8 cellular contexts compared by ENCODE assay signal in genomic region chr12:66861157-66861750, GRCh38.
A peak's percentile ranks its signal among the peaks of the same experiment; 100 is the strongest.
DNase-seq lines count a peak whose midpoint lies in the region; ATAC-seq, FAIRE-seq and TF ChIP-seq lines count a peak whose summit lies in the region.

No MANE protein-coding gene starts in this region.

- H3K27ac ChIP-seq in Panc1 (ENCODE audit: low read length) (no peak overlapping the region), gastroesophageal sphincter (no peak overlapping the region), parathyroid adenoma (no peak overlapping the region), upper lobe of right lung (no peak overlapping the region)

- H3K79me2 ChIP-seq in parathyroid adenoma, result no peaks in the 10 kb centered on the region

- H3K4me1 ChIP-seq in Panc1 (ENCODE audit: control insufficient read depth, insufficient read depth, low read length) (no peaks in the 10 kb centered on the region), gastroesophageal sphincter (peaks cover 0 to 17% (median 3%) of the 10 kb centered on the region in 3 donors), parathyroid adenoma (peaks cover 19% of the 10 kb centered on the region), upper lobe of right lung (no peaks in the 10 kb centered on the region)

- H3K9me3 ChIP-seq in Panc1 (ENCODE audit: control insufficient read depth, insufficient read depth, low read depth, low read length) (no peaks in the 10 kb centered on the region), gastroesophageal sphincter (no peaks in the 10 kb centered on the region), parathyroid adenoma (ENCODE audit: control insufficient read depth, low read length) (no peaks in the 10 kb centered on the region), upper lobe of right lung (no peaks in the 10 kb centered on the region)

- 22 to 25% methylated on average over 3 of the region's 3 CpGs for WGBS in gastroesophageal sphincter (ENCODE audit: low coverage in 1 of 2), 2 donors

- H2AFZ ChIP-seq in parathyroid adenoma, result no peak overlapping the region

- no peak for FAIRE-seq in HTR-8/SVneo (lab: Jason Lieb, UNC)

- peaks cover 2% of the 10 kb centered on the region; the same call in 1 of the 2 replicates for H3K27me3 ChIP-seq in Panc1 (ENCODE audit: control insufficient read depth, insufficient read depth, low read length)
- no peaks in the 10 kb centered on the region for H3K27me3 ChIP-seq in gastroesophageal sphincter
- H3K27me3 ChIP-seq in parathyroid adenoma (ENCODE audit: control insufficient read depth, insufficient read depth, low read length), result no peaks in the 10 kb centered on the region
- H3K27me3 ChIP-seq in upper lobe of right lung, result no peaks in the 10 kb centered on the region

- H3K9ac ChIP-seq in parathyroid adenoma, result no peak overlapping the region

- CTCF ChIA-PET in Panc1 (lab: Charles Lee), result no interaction called here

- BruUV-seq in Panc1 (replicated peaks; lab: Mats Ljungman, UMichigan), result no TSS peak

- POLR2A ChIA-PET in Panc1 (lab: Charles Lee), result no interaction called here

- H3K36me3 ChIP-seq in Panc1 (ENCODE audit: control insufficient read depth, insufficient read depth, low read length), result no peaks in the 10 kb centered on the region
- H3K36me3 ChIP-seq in gastroesophageal sphincter, result no peaks in the 10 kb centered on the region
- H3K36me3 ChIP-seq in parathyroid adenoma (ENCODE audit: control insufficient read depth, insufficient read depth, low read length), result no peaks in the 10 kb centered on the region
- no peaks in the 10 kb centered on the region for H3K36me3 ChIP-seq in upper lobe of right lung

- TF ChIP-seq EP300 in gastroesophageal sphincter (IDR thresholded peaks at IDR 0.05), result no peak

- peak; percentile 83 for ATAC-seq in GM18867 (IDR thresholded peaks at IDR 0.05; ENCODE audit: unreplicated experiment)
- no peak for ATAC-seq in Panc1
- no peak for ATAC-seq in gastroesophageal sphincter
- ATAC-seq in upper lobe of right lung, result peak; percentile 79

- TF ChIP-seq CTCF in AG09319 (IDR thresholded peaks at IDR 0.05; ENCODE audit: low read depth, low read length) (no peak; the same call in none of the 2 replicates), Panc1 (IDR thresholded peaks at IDR 0.05) (peak; percentile 89), gastroesophageal sphincter (IDR thresholded peaks at IDR 0.05) (peak; percentile 59 to 85 (median 73)), parathyroid adenoma (IDR thresholded peaks at IDR 0.05) (peak; percentile 95), upper lobe of right lung (IDR thresholded peaks at IDR 0.05) (peak; percentile 92)

- intact Hi-C loops in Panc1 (cut with micrococcal nuclease; ENCODE audit: unreplicated experiment) (loop anchor here (5.0 kb wide), 1 partner anchor 169 kb away; no protein-coding TSS in a partner anchor), upper lobe of right lung (cut with DNase I) (no loop called here)

- DNase-seq in AG09319 (ENCODE audit: extremely low read depth, low read depth) (peak; percentile 20), HTR-8/SVneo (ENCODE audit: insufficient read length, low spot score) (peak; percentile 8), Panc1 (ENCODE audit: low read depth, low spot score) (peak; percentile 41), upper lobe of right lung (peak; percentile 63)
- DNase-seq in activated effector memory CD4-positive, alpha-beta T cell treated with Interleukin-2 at 50 U/mL for 16 hours, result peak; percentile 30

- H3K4me3 ChIP-seq in Panc1 (ENCODE audit: low read depth in 2 of 2, low read length in 2 of 2) (no peak overlapping the region), gastroesophageal sphincter (no peak overlapping the region), parathyroid adenoma (ENCODE audit: low read depth, low read length) (no peak overlapping the region), upper lobe of right lung (no peak overlapping the region)

- no peak for TF ChIP-seq POLR2A in gastroesophageal sphincter (IDR thresholded peaks at IDR 0.05)

- H3K4me2 ChIP-seq in parathyroid adenoma (ENCODE audit: low read length), result peak overlapping the region; percentile 43

- in situ Hi-C loops in Panc1 (cut with HindIII; ENCODE audit: low pct_unique_long_range_greater_than_20kb, low sequenced_read_pairs), result no loop called here

Comparison
In these comparisons a context has a peak if more than half of its experiments do, and no peak if none do; other contexts are left out.
1. DNase-seq: peak in every context shown above with its lines; median percentile 63 in upper lobe of right lung; 41 in Panc1; 30 in activated effector memory CD4-positive, alpha-beta T cell treated with Interleukin-2 at 50 U/mL for 16 hours; 20 in AG09319; 8 in HTR-8/SVneo.
2. ATAC-seq: peak in GM18867 (single experiment) and upper lobe of right lung (single experiment); none in Panc1 (single experiment) and gastroesophageal sphincter (single experiment).